ENCODE assay signal across 11 cellular contexts in the genomic region with DNA sequence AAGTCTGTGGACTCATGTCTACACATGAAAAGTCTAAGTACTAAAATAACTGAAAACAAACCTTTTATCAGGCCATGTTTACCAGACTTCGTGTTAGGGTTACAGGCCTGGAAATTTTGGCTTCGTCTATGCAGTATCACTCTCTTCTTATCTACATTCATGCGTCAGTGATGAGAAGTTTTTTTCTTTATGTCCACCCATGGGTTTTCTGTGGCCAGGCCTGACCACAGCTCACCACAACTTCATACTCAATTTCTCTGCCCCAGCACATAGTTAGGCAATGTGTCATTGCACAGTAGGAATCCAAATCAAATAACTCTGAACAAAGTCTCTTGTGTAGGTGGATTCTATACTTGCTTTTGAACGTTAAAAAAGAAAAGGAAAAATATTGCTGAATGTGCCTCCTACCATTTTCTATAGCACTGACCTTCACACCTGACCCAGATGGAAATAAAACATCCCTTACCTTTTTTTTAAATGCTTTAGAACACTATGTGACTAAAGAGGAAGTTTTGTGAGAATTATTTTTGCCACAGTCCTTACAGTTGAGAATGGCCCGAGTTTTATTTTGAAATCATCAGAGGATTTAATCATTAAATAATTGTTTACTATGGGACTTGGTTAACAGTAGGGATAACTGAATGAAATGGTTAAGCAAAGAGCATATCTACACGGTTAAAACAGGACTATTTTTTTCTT.
A peak's percentile ranks its signal among the peaks of the same experiment; 100 is the strongest.
DNase-seq lines count a peak whose midpoint lies in the region; ATAC-seq and TF ChIP-seq lines count a peak whose summit lies in the region.
"Had no signal": no experiment of that assay in that cellular context is flagged by ENCODE, and none has a peak within 500 bp of the region (broad histone marks: within the 10 kb centered on the region; RNA-seq: fewer than 3 reads in every experiment).

No MANE protein-coding gene starts in this region.

- no peak for TF ChIP-seq CTCF in retinal pigment epithelial cell (conservative IDR thresholded peaks at IDR 0.05; ENCODE audit: low read depth, low read length)

- H3K27me3 ChIP-seq in SJCRH30, result no peaks in the 10 kb centered on the region

- DNase-seq in SJCRH30 (peak; percentile 53 to 69), fibroblast of peridontal ligament (ENCODE audit: extremely low read depth) (peak; percentile 55), retinal pigment epithelial cell (ENCODE audit: low read depth) (peak; percentile 91), globus pallidus (ENCODE audit: low spot score) (no peak), DMS53 treated with DMSO at 0.1 percent for 48 hours (lab: John Stamatoyannopoulos, UW; ENCODE audit: unreplicated experiment) (no peak)
- no peak for DNase-seq in stimulated activated naive CD8-positive, alpha-beta T cell treated with anti-CD3 and anti-CD28 coated beads, Interleukin-15, Interleukin-2, amounts not matched to agents 100 U/mL and 50 U/mL, for 24 hours
- DNase-seq: activated CD8-positive, alpha-beta memory T cell treated with anti-CD3 and anti-CD28 coated beads, Interleukin-2, amount 10 ng/mL, durations not matched to agents 7 days and 5 days; NCI-H446; stimulated activated naive CD8-positive, alpha-beta T cell treated with anti-CD3 and anti-CD28 coated beads, Interleukin-15, amount 100 ng/mL, for 72 hours had no signal

- H3K4me3 ChIP-seq in SJCRH30, result no peak overlapping the region
- no peak overlapping the region for H3K4me3 ChIP-seq in retinal pigment epithelial cell (ENCODE audit: low read length)

- H3K4me1 ChIP-seq in SJCRH30, result peaks cover 6% of the 10 kb centered on the region

- peak; percentile 49 for ATAC-seq in HG02798 (IDR thresholded peaks at IDR 0.05; ENCODE audit: poor library complexity, unreplicated experiment)
- no peak for ATAC-seq in stimulated activated naive CD8-positive, alpha-beta T cell treated with anti-CD3 and anti-CD28 coated beads, Interleukin-15, Interleukin-2, amounts not matched to agents 100 U/mL and 50 U/mL, for 24 hours
- ATAC-seq in HG02678 (IDR thresholded peaks at IDR 0.05; ENCODE audit: unreplicated experiment), result no peak
- ATAC-seq: activated CD8-positive, alpha-beta memory T cell treated with anti-CD3 and anti-CD28 coated beads, Interleukin-2, amount 10 ng/mL, durations not matched to agents 7 days and 5 days; stimulated activated naive CD8-positive, alpha-beta T cell treated with anti-CD3 and anti-CD28 coated beads, Interleukin-15, amount 100 ng/mL, for 72 hours had no signal

- no peaks in the 10 kb centered on the region for H3K36me3 ChIP-seq in SJCRH30

- peak overlapping the region; percentile 22; the same call in 1 of the 2 replicates for H3K27ac ChIP-seq in SJCRH30

- H3K9me3 ChIP-seq in SJCRH30 (replicated peaks), result no peaks in the 10 kb centered on the region

Comparison
In these comparisons a context has a peak if more than half of its experiments do, and no peak if none do; other contexts are left out.
1. DNase-seq: peak in SJCRH30 (2 of 2), fibroblast of peridontal ligament (single experiment) and retinal pigment epithelial cell (single experiment); none in globus pallidus (single experiment), stimulated activated naive CD8-positive, alpha-beta T cell treated with anti-CD3 and anti-CD28 coated beads, Interleukin-15, Interleukin-2, amounts not matched to agents 100 U/mL and 50 U/mL, for 24 hours (single experiment) and DMS53 treated with DMSO at 0.1 percent for 48 hours (single experiment).